14 cellular contexts compared by ENCODE assay signal in genomic region chr18:2513616-2514015, GRCh38. TPM values are rescaled to one million over a fixed set of nuclear protein-coding genes. Genes with fewer than 3 reads are reported as not detected.
DNase-seq lines count a peak whose midpoint lies in the region; ATAC-seq and TF ChIP-seq lines count a peak whose summit lies in the region.
"Had no signal": no experiment of that assay in that cellular context is flagged by ENCODE, and none has a peak within 500 bp of the region (broad histone marks: within the 10 kb centered on the region; RNA-seq: fewer than 3 reads in every experiment).

No MANE protein-coding gene starts in this region.

- peak in 1 of 2 experiments; percentile 31; a peak in 1 of 4 replicates for TF ChIP-seq EP300 in SK-N-SH (IDR thresholded peaks at IDR 0.05; ENCODE audit: borderline replicate concordance in 1 of 2, low read depth in 1 of 2, low read length in 1 of 2)

- no peaks in the 10 kb centered on the region for H3K27me3 ChIP-seq in SK-N-SH (ENCODE audit: insufficient read depth)
- H3K27me3 ChIP-seq in mesenchymal stem cell (ENCODE audit: control insufficient read depth in 1 of 2, insufficient read depth in 1 of 2, low read length in 2 of 2), result no peaks in the 10 kb centered on the region
- H3K27me3 ChIP-seq: transverse colon had no signal

- TF ChIP-seq CTCF in SK-N-SH (IDR thresholded peaks at IDR 0.05), result no peak

- H3K27ac ChIP-seq in SK-N-SH (ENCODE audit: low read depth in 2 of 2, low read length in 1 of 2), result peak overlapping the region; percentile 31 to 100; a peak in 3 of 4 replicates
- peak overlapping the region; percentile 19 for H3K27ac ChIP-seq in mesenchymal stem cell (ENCODE audit: low read length, poor library complexity, severe bottlenecking)
- no peak overlapping the region for H3K27ac ChIP-seq in substantia nigra (ENCODE audit: low read depth, low read length, poor library complexity, severe bottlenecking)
- H3K27ac ChIP-seq: transverse colon had no signal

- no peak overlapping the region for H4K8ac ChIP-seq in mesenchymal stem cell (ENCODE audit: low read length)

- peak; percentile 60 for DNase-seq in HT1080 (ENCODE audit: low read depth)
- peak; percentile 59 for DNase-seq in NCI-H2029 treated with DMSO at 0.1 percent for 48 hours (lab: John Stamatoyannopoulos, UW)
- no peak for DNase-seq in SK-N-SH
- DNase-seq in mesenchymal stem cell, result peak; percentile 41
- DNase-seq in stimulated activated naive CD4-positive, alpha-beta T cell (lab: John Stamatoyannopoulos, UW), result no peak
- no peak for DNase-seq in substantia nigra (lab: John Stamatoyannopoulos, UW)
- DNase-seq: activated naive CD8-positive, alpha-beta T cell treated with anti-CD3 and anti-CD28 coated beads for 36 hours; Karpas-422; NCI-H2081; Right ventricle myocardium superior; stimulated activated CD4-positive, alpha-beta T cell treated with anti-CD3 and anti-CD28 coated beads, Interleukin-12 subunit alpha, Interleukin-12 subunit beta, amount 100 ng/mL, for 4 hours; stimulated activated naive B cell treated with anti-CD40 and anti-IgM and Interleukin-4, amounts not matched to agents 10 μg/mL and 1 μg/mL and 100 μg/mL, for 72 hours; transverse colon had no signal

- no peak overlapping the region for H3K18ac ChIP-seq in mesenchymal stem cell (ENCODE audit: low read depth in 1 of 2, low read length in 2 of 2)

- no peak for ATAC-seq in HG03520 (IDR thresholded peaks at IDR 0.05; ENCODE audit: unreplicated experiment)
- ATAC-seq: stimulated activated naive B cell treated with anti-CD40 and anti-IgM and Interleukin-4, amounts not matched to agents 10 μg/mL and 1 μg/mL and 100 μg/mL, for 72 hours had no signal

- POLR2A ChIA-PET in SK-N-SH (lab: Yijun Ruan, JAX), result no interaction called here

- CTCF ChIA-PET in SK-N-SH (lab: Yijun Ruan, JAX), result no interaction called here

- no peaks in the 10 kb centered on the region for H3K9me3 ChIP-seq in SK-N-SH
- H3K9me3 ChIP-seq in mesenchymal stem cell (ENCODE audit: control insufficient read depth, low read length), result no peaks in the 10 kb centered on the region
- H3K9me3 ChIP-seq: transverse colon had no signal

- H3K4me3 ChIP-seq in SK-N-SH (ENCODE audit: low read depth in 2 of 2, low read length in 1 of 2) (no peak overlapping the region), mesenchymal stem cell (ENCODE audit: insufficient read depth in 1 of 2, low read depth in 1 of 2, low read length in 2 of 2) (no peak overlapping the region)
- H3K4me3 ChIP-seq: transverse colon had no signal

- no peak overlapping the region for H2BK15ac ChIP-seq in mesenchymal stem cell (ENCODE audit: low read depth, poor library complexity, severe bottlenecking)

- H3K4ac ChIP-seq in mesenchymal stem cell (ENCODE audit: low read depth in 1 of 2, low read length in 2 of 2), result no peak overlapping the region

- H3K36me3 ChIP-seq in SK-N-SH (replicated peaks in 1 of 2; ENCODE audit: control insufficient read depth in 1 of 2, insufficient read depth in 2 of 2, low read length in 1 of 2) (no peaks in the 10 kb centered on the region), mesenchymal stem cell (ENCODE audit: control insufficient read depth in 1 of 2, insufficient read depth in 2 of 2, low read depth in 1 of 2, low read length in 2 of 2) (no peaks in the 10 kb centered on the region)
- H3K36me3 ChIP-seq: transverse colon had no signal

- H3K4me2 ChIP-seq in SK-N-SH, result no peak overlapping the region
- H3K4me2 ChIP-seq in mesenchymal stem cell (ENCODE audit: low read length, poor library complexity, severe bottlenecking), result no peak overlapping the region

- no peaks in the 10 kb centered on the region for H3K9me2 ChIP-seq in SK-N-SH

- no peak overlapping the region for H4K91ac ChIP-seq in mesenchymal stem cell (ENCODE audit: low read length)

- no peak overlapping the region for H2BK120ac ChIP-seq in mesenchymal stem cell (ENCODE audit: low read depth, low read length)

- TF ChIP-seq RAD21 in SK-N-SH (IDR thresholded peaks at IDR 0.05; ENCODE audit: low read length), result no peak

- H2AK5ac ChIP-seq in mesenchymal stem cell (ENCODE audit: low read length, severe bottlenecking), result no peak overlapping the region

- no peaks in the 10 kb centered on the region for H3K79me2 ChIP-seq in SK-N-SH (ENCODE audit: insufficient read depth)

- H2BK5ac ChIP-seq in mesenchymal stem cell (ENCODE audit: low read depth, low read length, poor library complexity, severe bottlenecking), result no peak overlapping the region

- peaks cover 31% of the 10 kb centered on the region for H3F3A ChIP-seq in SK-N-SH (replicated peaks; ENCODE audit: insufficient read depth)

- no peak overlapping the region for H3K23ac ChIP-seq in mesenchymal stem cell (ENCODE audit: low read length in 2 of 2)

- 0% methylated on average over 1 of the region's 1 CpG for WGBS in SK-N-SH (ENCODE audit: low lambda C conversion rate)
- WGBS in mesenchymal stem cell, result 0% methylated on average over 1 of the region's 1 CpG

- no peak overlapping the region for H2AFZ ChIP-seq in SK-N-SH (ENCODE audit: low read depth)
- no peak overlapping the region for H2AFZ ChIP-seq in mesenchymal stem cell (ENCODE audit: low read depth, low read length)

- H4K20me1 ChIP-seq in SK-N-SH (ENCODE audit: insufficient read depth), result no peaks in the 10 kb centered on the region

- H3K14ac ChIP-seq in mesenchymal stem cell (ENCODE audit: low read length in 2 of 2), result no peak overlapping the region

- no peak overlapping the region for H2BK12ac ChIP-seq in mesenchymal stem cell (ENCODE audit: low read length in 2 of 2)

- H3K9ac ChIP-seq in SK-N-SH (no peak overlapping the region), mesenchymal stem cell (ENCODE audit: low read length) (no peak overlapping the region)

- no peaks in the 10 kb centered on the region for H3K79me1 ChIP-seq in mesenchymal stem cell (replicated peaks; ENCODE audit: low read length, poor library complexity, severe bottlenecking)

- H3K4me1 ChIP-seq in SK-N-SH (ENCODE audit: control insufficient read depth in 1 of 2, insufficient read depth in 2 of 2, low read depth in 1 of 2, low read length in 1 of 2) (peaks cover 3 to 19% of the 10 kb centered on the region in 2 experiments; a peak in 3 of 4 replicates), mesenchymal stem cell (ENCODE audit: control insufficient read depth, insufficient read depth, low read depth, low read length) (peaks cover 7% of the 10 kb centered on the region)
- H3K4me1 ChIP-seq: transverse colon had no signal

TF ChIP-seq in SK-N-SH, 30 proteins besides CTCF, POLR2A, EP300 and RAD21:
- 0 out of 2 replicates have a peak, but pooled peaks have one; percentile 20 for TF ChIP-seq MAX (IDR thresholded peaks at IDR 0.05; ENCODE audit: low read depth)
- no peak for TF ChIP-seq CHD2 (IDR thresholded peaks at IDR 0.05; ENCODE audit: low read length, partially characterized antibody)

RNA-seq across cellular contexts. Expression of gene METTL4, which starts 57.7 kb away (rescaled TPM):
- total RNA-seq in HT1080 (2014; rRNA removed; shearing (Covaris generic)), result 4.5 and 5.4 TPM in 2 replicates
- 12.1 and 14.6 TPM in 2 replicates for polyA plus RNA-seq in HT1080 (2015; cell fraction: cytosol; rRNA removed)
- 22.8 and 23.7 TPM in 2 replicates for polyA plus RNA-seq in HT1080 (2015; cell fraction: nucleus; rRNA removed)
- polyA plus RNA-seq in SK-N-SH (2012; rRNA removed), result 2.9 and 5.3 TPM in 2 replicates
- polyA plus RNA-seq in SK-N-SH (2012; cell fraction: cytosol; rRNA removed), result 5.4 TPM in 2 replicates
- polyA plus RNA-seq in SK-N-SH (2012; cell fraction: nucleus; rRNA removed), result 3.4 and 6.9 TPM in 2 replicates
- polyA plus RNA-seq in mesenchymal stem cell (2013, experiment 1 of 2), result 4.5 TPM
- polyA plus RNA-seq in mesenchymal stem cell (2013, experiment 2 of 2), result 4.5 TPM

RNA-seq across cellular contexts. Expression of gene NDC80, which starts 57.7 kb away (rescaled TPM):
- 46.1 and 46.9 TPM in 2 replicates for total RNA-seq in HT1080 (2014; rRNA removed; shearing (Covaris generic))
- 39.4 and 48.2 TPM in 2 replicates for polyA plus RNA-seq in HT1080 (2015; cell fraction: cytosol; rRNA removed)
- polyA plus RNA-seq in HT1080 (2015; cell fraction: nucleus; rRNA removed), result 74.6 and 80.9 TPM in 2 replicates
- polyA plus RNA-seq in SK-N-SH (2012; rRNA removed), result 7.9 and 11.3 TPM in 2 replicates
- polyA plus RNA-seq in SK-N-SH (2012; cell fraction: cytosol; rRNA removed), result 10.1 and 11.6 TPM in 2 replicates
- 9.7 and 11.0 TPM in 2 replicates for polyA plus RNA-seq in SK-N-SH (2012; cell fraction: nucleus; rRNA removed)
- polyA plus RNA-seq in mesenchymal stem cell (2013, experiment 1 of 2), result 3.6 TPM
- polyA plus RNA-seq in mesenchymal stem cell (2013, experiment 2 of 2), result 4.0 TPM

Comparison
In these comparisons a context has a peak if more than half of its experiments do, and no peak if none do; other contexts are left out.
1. DNase-seq: peak in HT1080 (single experiment), NCI-H2029 treated with DMSO at 0.1 percent for 48 hours (single experiment) and mesenchymal stem cell (single experiment); none in SK-N-SH (single experiment), stimulated activated naive CD4-positive, alpha-beta T cell (0 of 6) and substantia nigra (0 of 49).